Comparison of ENCODE assay signal across 13 cellular contexts in genomic region chr5:74294231-74294705, GRCh38.
DNase-seq lines count a peak whose midpoint lies in the region; ATAC-seq, FAIRE-seq and TF ChIP-seq lines count a peak whose summit lies in the region.
"Had no signal": no experiment of that assay in that cellular context is flagged by ENCODE, and none has a peak within 500 bp of the region (broad histone marks: within the 10 kb centered on the region; RNA-seq: fewer than 3 reads in every experiment).

No MANE protein-coding gene starts in this region.

- H3K27ac ChIP-seq in uterus: no peak overlapping the region
- H3K27ac ChIP-seq: KMS-11, SK-N-MC had no signal

- no peaks in the 10 kb centered on the region for H3K4me1 ChIP-seq in uterus

- no peaks in the 10 kb centered on the region for H3K27me3 ChIP-seq in uterus

- no peak for TF ChIP-seq POLR2A in uterus (IDR thresholded peaks at IDR 0.05)

- DNase-seq in left ventricle myocardium superior (peak; percentile 38), cardiac septum (ENCODE audit: low spot score) (no peak), astrocyte of the hippocampus (ENCODE audit: low read depth, low spot score) (peak; percentile 61), uterus (no peak), SW 1271 (lab: John Stamatoyannopoulos, UW) (no peak), RCC 7860 (ENCODE audit: low spot score) (no peak), GM03348 (ENCODE audit: low spot score) (no peak)
- DNase-seq: mesenchymal stem cell; stimulated activated CD4-positive, alpha-beta T cell treated with anti-CD3 and anti-CD28 coated beads, Interleukin-2, amount 100 ng/mL, for 24 hours had no signal

- no peaks in the 10 kb centered on the region for H3K36me3 ChIP-seq in uterus

- intact Hi-C loops in left ventricle myocardium superior (cut with micrococcal nuclease): no loop called here
- intact Hi-C loops in cardiac septum (cut with DNase I): no loop called here
- intact Hi-C loops in uterus (cut with DNase I; ENCODE audit: low total_unique reads): no loop called here

- ATAC-seq in left ventricle myocardium superior: no peak
- peak; percentile 81 for ATAC-seq in HG03432 (IDR thresholded peaks at IDR 0.05; ENCODE audit: unreplicated experiment)

- no peak overlapping the region for H3K4me3 ChIP-seq in uterus
- H3K4me3 ChIP-seq: SK-N-MC had no signal

- no peaks in the 10 kb centered on the region for H3K9me3 ChIP-seq in uterus

- TF ChIP-seq CTCF in uterus (IDR thresholded peaks at IDR 0.05): no peak

- FAIRE-seq in RCC 7860 (lab: Jason Lieb, UNC): no peak
- FAIRE-seq: endometrium had no signal

Comparison
In these comparisons a context has a peak if more than half of its experiments do, and no peak if none do; other contexts are left out.
1. DNase-seq: peak in left ventricle myocardium superior (single experiment) and astrocyte of the hippocampus (single experiment); none in cardiac septum (single experiment), uterus (0 of 2), SW 1271 (0 of 2), RCC 7860 (single experiment) and GM03348 (single experiment).